Comparison of ENCODE assay signal across 13 cellular contexts in genomic region chr17:49471769-49472168, GRCh38. TPM values are rescaled to one million over a fixed set of nuclear protein-coding genes. Genes with fewer than 3 reads are reported as not detected.
DNase-seq lines count a peak whose midpoint lies in the region; ATAC-seq and TF ChIP-seq lines count a peak whose summit lies in the region.
"Had no signal": no experiment of that assay in that cellular context is flagged by ENCODE, and none has a peak within 500 bp of the region (broad histone marks: within the 10 kb centered on the region; RNA-seq: fewer than 3 reads in every experiment).

No MANE protein-coding gene starts in this region.

- H3K27ac ChIP-seq in neural progenitor cell: no peak overlapping the region
- H3K27ac ChIP-seq: 22Rv1 had no signal

- no peak overlapping the region for H2AFZ ChIP-seq in neural progenitor cell (replicated peaks)

- TF ChIP-seq CTCF in endothelial cell (IDR thresholded peaks at IDR 0.05; ENCODE audit: unreplicated experiment) (no peak), neural progenitor cell (IDR thresholded peaks at IDR 0.05) (no peak)

- DNase-seq in DMS 273 (lab: John Stamatoyannopoulos, UW; ENCODE audit: unreplicated experiment) (peak; percentile 46), DMS 273 treated with DMSO at 0.1 percent for 48 hours (lab: John Stamatoyannopoulos, UW) (no peak), NCI-H69 (lab: John Stamatoyannopoulos, UW) (peak; percentile 37), endothelial cell (ENCODE audit: low spot score) (no peak), neural progenitor cell (ENCODE audit: low spot score) (no peak), foreskin melanocyte (no peak), NCI-H2029 (lab: John Stamatoyannopoulos, UW) (no peak)
- DNase-seq: DMS153, IMR-90, NCI-H2227 treated with DMSO at 0.1 percent for 48 hours had no signal

- no peaks in the 10 kb centered on the region for H4K20me1 ChIP-seq in neural progenitor cell (ENCODE audit: low read depth)

- no peak overlapping the region for H3K4me3 ChIP-seq in neural progenitor cell
- H3K4me3 ChIP-seq: HAP-1 had no signal

- peak overlapping the region; percentile 92 for H3K4me2 ChIP-seq in neural progenitor cell

- peaks cover 35% of the 10 kb centered on the region for H3K4me1 ChIP-seq in neural progenitor cell
- H3K4me1 ChIP-seq: HAP-1 had no signal

- no peak overlapping the region for H3K27ac Mint-ChIP-seq in endothelial cell (ENCODE audit: unreplicated experiment)
- no peak overlapping the region for H3K27ac Mint-ChIP-seq in neural progenitor cell

- H3K4me1 Mint-ChIP-seq in endothelial cell (ENCODE audit: unreplicated experiment): peaks cover 7% of the 10 kb centered on the region
- H3K4me1 Mint-ChIP-seq in neural progenitor cell: peaks cover 32% of the 10 kb centered on the region

- no peak for ATAC-seq in GM21367 (IDR thresholded peaks at IDR 0.05; ENCODE audit: unreplicated experiment)

- H3K27me3 Mint-ChIP-seq in endothelial cell (ENCODE audit: unreplicated experiment): peaks cover 15% of the 10 kb centered on the region
- peaks cover 66% of the 10 kb centered on the region for H3K27me3 Mint-ChIP-seq in neural progenitor cell (ENCODE audit: insufficient read depth, low read depth)

- H3K27me3 ChIP-seq in neural progenitor cell: peaks cover 55% of the 10 kb centered on the region

- H3K36me3 ChIP-seq in neural progenitor cell: no peaks in the 10 kb centered on the region
- H3K36me3 ChIP-seq: HAP-1 had no signal

- H3K4me3 Mint-ChIP-seq in endothelial cell (ENCODE audit: unreplicated experiment) (peak overlapping the region; percentile 19), neural progenitor cell (peak overlapping the region; percentile 62)

- H3F3A ChIP-seq in neural progenitor cell (ENCODE audit: low read depth): peaks cover 21% of the 10 kb centered on the region

- no peaks in the 10 kb centered on the region for H3K9me3 ChIP-seq in neural progenitor cell (ENCODE audit: low read depth)
- H3K9me3 ChIP-seq: HAP-1 had no signal

- no peaks in the 10 kb centered on the region for H3K9me3 Mint-ChIP-seq in endothelial cell (ENCODE audit: unreplicated experiment)
- H3K9me3 Mint-ChIP-seq in neural progenitor cell: peaks cover 2% of the 10 kb centered on the region

- no peak overlapping the region for H3K9ac ChIP-seq in neural progenitor cell

- H3K36me3 Mint-ChIP-seq in endothelial cell (ENCODE audit: low read depth, unreplicated experiment): peaks cover 4% of the 10 kb centered on the region
- no peaks in the 10 kb centered on the region for H3K36me3 Mint-ChIP-seq in neural progenitor cell

- H3K79me2 ChIP-seq in neural progenitor cell (ENCODE audit: low read depth): no peaks in the 10 kb centered on the region

RNA-seq across cellular contexts. Expression of gene NGFR, which starts 23.3 kb away (rescaled TPM):
- total RNA-seq in endothelial cell (ENCODE audit: unreplicated experiment) (4.5 TPM), neural progenitor cell (ENCODE audit: low replicate concordance) (6.6 and 18.4 TPM in 2 replicates)

RNA-seq across cellular contexts. Expression of gene PHB1, which starts 57.1 kb away (rescaled TPM):
- 181 TPM for total RNA-seq in endothelial cell (ENCODE audit: unreplicated experiment)
- total RNA-seq in neural progenitor cell (ENCODE audit: low replicate concordance): 126 and 168 TPM in 2 replicates

Comparison
In these comparisons a context has a peak if more than half of its experiments do, and no peak if none do; other contexts are left out.
1. DNase-seq: peak in DMS 273 (single experiment) and NCI-H69 (single experiment); none in DMS 273 treated with DMSO at 0.1 percent for 48 hours (single experiment), endothelial cell (single experiment), neural progenitor cell (single experiment), foreskin melanocyte (single experiment) and NCI-H2029 (single experiment).